In the genomic region with DNA sequence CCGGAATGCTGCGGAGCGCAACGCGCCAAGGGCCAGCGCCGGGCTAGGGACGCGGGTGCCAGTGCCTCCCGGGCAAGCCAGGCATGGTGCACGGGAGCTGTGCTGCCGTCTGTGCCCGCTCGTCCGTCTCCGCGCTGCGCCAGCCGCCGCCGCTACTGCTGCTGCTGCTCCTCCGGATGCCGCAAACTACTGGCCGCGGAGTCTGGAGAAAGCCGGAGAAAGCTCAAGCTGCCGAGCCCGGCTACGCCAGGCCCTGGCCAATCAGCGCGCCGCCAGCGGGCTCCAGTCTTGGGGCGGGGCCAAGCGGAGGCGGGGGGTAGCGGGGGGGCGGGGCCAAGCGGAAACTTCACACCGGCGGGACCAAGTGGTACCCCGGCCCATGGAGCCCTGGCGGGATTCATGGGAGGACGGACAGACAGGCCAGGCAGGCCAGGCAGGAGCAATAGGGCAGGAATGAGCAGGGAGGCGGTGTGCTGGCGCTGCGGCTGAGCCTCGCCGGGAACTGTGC, we compare ENCODE assay signal across 8 cellular contexts. TPM values are rescaled to one million over a fixed set of nuclear protein-coding genes. Genes with fewer than 3 reads are reported as not detected.
DNase-seq lines count a peak whose midpoint lies in the region; ATAC-seq and TF ChIP-seq lines count a peak whose summit lies in the region.

Gene PCDH19, minus strand, starts transcription at position 191 of the 508 bp plus-strand sequence. CDS start 1,676 bp downstream, outside the sequence.

- H3K27me3 ChIP-seq in iPS-20b (ENCODE audit: insufficient read depth, low read length) = peaks cover 79% of the 10 kb centered on the region

- H3K4me3 Mint-ChIP-seq in MCF 10A (ENCODE audit: unreplicated experiment) = peak within 1 kb of the TSS; percentile 67

- H3K36me3 Mint-ChIP-seq in MCF 10A (ENCODE audit: insufficient read depth, unreplicated experiment) = no peaks in the 10 kb centered on the region

- no peak within 1 kb of the TSS for H3K27ac ChIP-seq in iPS-20b (ENCODE audit: low read length)

- DNase-seq in NCI-H510A treated with DMSO at 0.1 percent for 48 hours (lab: John Stamatoyannopoulos, UW) (peak; percentile 23), MCF 10A (ENCODE audit: unreplicated experiment) (peak; percentile 68), skeletal muscle cell (ENCODE audit: low read depth) (peak; percentile 15)

- POLR2A ChIA-PET in MCF 10A (lab: Yijun Ruan, JAX) = interaction anchor here (0.6 to 0.7 kb wide), 3 partner anchors 34 to 61 kb away, joined by 3 to 4 read pairs (median 3); no protein-coding TSS in a partner anchor

- H3K4me1 ChIP-seq in iPS-20b (ENCODE audit: insufficient read depth, low read length) = no peaks in the 10 kb centered on the region; the same call in 1 of the 2 replicates

- H3K36me3 ChIP-seq in iPS-20b (ENCODE audit: insufficient read depth, low read depth, low read length) = no peaks in the 10 kb centered on the region

- H3K9me3 Mint-ChIP-seq in MCF 10A (ENCODE audit: unreplicated experiment) = no peaks in the 10 kb centered on the region

- no peak for TF ChIP-seq CTCF in MCF 10A (IDR thresholded peaks at IDR 0.05; ENCODE audit: unreplicated experiment)

- no peaks in the 10 kb centered on the region for H3K9me3 ChIP-seq in iPS-20b (ENCODE audit: insufficient read depth, low read depth, low read length)

- CTCF ChIA-PET in MCF 10A (lab: Yijun Ruan, JAX) = interaction anchor here (3.3 to 4.4 kb wide), 2 partner anchors 42 to 1108 kb away, joined by 18 to 21 read pairs; no protein-coding TSS in a partner anchor

- no peak within 1 kb of the TSS for H3K27ac Mint-ChIP-seq in MCF 10A (ENCODE audit: low read depth, unreplicated experiment)

- H3K27me3 Mint-ChIP-seq in MCF 10A (ENCODE audit: insufficient read depth, unreplicated experiment) = peaks cover 57% of the 10 kb centered on the region

- H3K4me3 ChIP-seq in iPS-20b (ENCODE audit: low read length) = peak within 1 kb of the TSS; percentile 66
- H3K4me3 ChIP-seq in skeletal muscle cell (ENCODE audit: low read depth, low read length) = peak within 1 kb of the TSS; percentile 46

- intact Hi-C loops in MCF 10A (cut with micrococcal nuclease) = no loop called here

- no peaks in the 10 kb centered on the region for H3K4me1 Mint-ChIP-seq in MCF 10A (ENCODE audit: insufficient read depth, unreplicated experiment)

- no TSS peak for BruUV-seq in MCF 10A (replicated peaks; lab: Mats Ljungman, UMichigan)

- ATAC-seq in GM18502 (IDR thresholded peaks at IDR 0.05; ENCODE audit: poor library complexity, unreplicated experiment) = peak; percentile 78
- ATAC-seq in GM18873 (IDR thresholded peaks at IDR 0.05; ENCODE audit: low FRiP score, unreplicated experiment) = no peak
- no peak for ATAC-seq in HG02840 (IDR thresholded peaks at IDR 0.05; ENCODE audit: low FRiP score, unreplicated experiment)
- ATAC-seq in HG02938 (IDR thresholded peaks at IDR 0.05; ENCODE audit: unreplicated experiment) = no peak

- no peak within 1 kb of the TSS for H3K9ac ChIP-seq in iPS-20b (ENCODE audit: low read depth, low read length)

RNA-seq across cellular contexts. Expression of gene PCDH19, which starts in this region (rescaled TPM):
- 0.12 and 0.70 TPM in 2 replicates for total RNA-seq in MCF 10A (2022)

Comparison
In these comparisons a context has a peak if more than half of its experiments do, and no peak if none do; other contexts are left out.
1. Peak in DNase-seq in MCF 10A; RNA of the gene not detected or under 1 TPM.
2. DNase-seq: peak in every context shown above with its lines; median percentile 68 in MCF 10A; 23 in NCI-H510A treated with DMSO at 0.1 percent for 48 hours; 15 in skeletal muscle cell.